Comparison of ENCODE assay signal across 8 cellular contexts in genomic region chr7:142796501-142797341, GRCh38. TPM values are rescaled to one million over a fixed set of nuclear protein-coding genes. Genes with fewer than 3 reads are reported as not detected.
DNase-seq lines count a peak whose midpoint lies in the region; ATAC-seq, FAIRE-seq and TF ChIP-seq lines count a peak whose summit lies in the region.

No MANE protein-coding gene starts in this region.

- no peak overlapping the region for H3K4me2 ChIP-seq in HepG2 (ENCODE audit: low read depth, low read length)

- no peak for TF ChIP-seq EP300 in HepG2 (IDR thresholded peaks at IDR 0.05; ENCODE audit: low read depth in 2 of 2, low read length in 2 of 2)
- no peak for TF ChIP-seq EP300 in HepG2 (CRISPR knock-in tag; IDR thresholded peaks at IDR 0.05; ENCODE audit: borderline replicate concordance)

- H4K20me1 ChIP-seq in HepG2 (ENCODE audit: insufficient read depth, low read length) = no peaks in the 10 kb centered on the region

- intact Hi-C loops in HepG2 (cut with micrococcal nuclease; ENCODE audit: unreplicated experiment) = no loop called here

- in situ Hi-C loops in HepG2 (cut with HindIII; ENCODE audit: extremely low pct_ligation_motif_present, low pct_unique_long_range_greater_than_20kb) = no loop called here

- no peak overlapping the region for H2AFZ ChIP-seq in HepG2 (ENCODE audit: low read length)

- no peaks in the 10 kb centered on the region for H3K27me3 Mint-ChIP-seq in naive thymus-derived CD8-positive, alpha-beta T cell

- no peak for DNase-seq in HepG2 (ENCODE audit: low spot score)
- DNase-seq in choroid plexus epithelial cell (ENCODE audit: low read depth) = no peak
- DNase-seq in naive thymus-derived CD8-positive, alpha-beta T cell = peak in 4 of 10 donors; percentile 30 to 37 (median 35)
- no peak for DNase-seq in DMS79 (lab: John Stamatoyannopoulos, UW)
- DNase-seq in amygdala (lab: John Stamatoyannopoulos, UW) = no peak

- H3K9me3 Mint-ChIP-seq in naive thymus-derived CD8-positive, alpha-beta T cell = peaks cover 0 to 4% (median 0%) of the 10 kb centered on the region in 9 donors

- no peak for ATAC-seq in HepG2
- peak; percentile 39 for ATAC-seq in HG03520 (IDR thresholded peaks at IDR 0.05; ENCODE audit: unreplicated experiment)
- ATAC-seq in naive thymus-derived CD8-positive, alpha-beta T cell = peak in 1 of 2 donors; percentile 6
- ATAC-seq in GM18861 (IDR thresholded peaks at IDR 0.05; ENCODE audit: unreplicated experiment) = no peak

- H3K27ac ChIP-seq in liver (ENCODE audit: low read depth in 1 of 2, low read length in 2 of 2) = peak overlapping the region; percentile 25 to 63
- no peak overlapping the region for H3K27ac ChIP-seq in HepG2 (ENCODE audit: extremely low read length, insufficient read depth, low read length)

- TF ChIP-seq RAD21 in liver (IDR thresholded peaks at IDR 0.05) (no peak), HepG2 (CRISPR knock-in tag; IDR thresholded peaks at IDR 0.05) (no peak)

- BruUV-seq in HepG2 (replicated peaks; lab: Mats Ljungman, UMichigan) = no TSS peak

- H3K4me1 ChIP-seq in liver (ENCODE audit: control insufficient read depth in 4 of 4, insufficient read depth in 4 of 4, low read length in 3 of 4) (peaks cover 11 to 15% (median 14%) of the 10 kb centered on the region in 4 donors), HepG2 (ENCODE audit: insufficient read depth, low read length) (no peaks in the 10 kb centered on the region)

- no peak for TF ChIP-seq CTCF in liver (IDR thresholded peaks at IDR 0.05; ENCODE audit: low read depth, low read length, missing input control)
- TF ChIP-seq CTCF in HepG2 (CRISPR knock-in tag; IDR thresholded peaks at IDR 0.05) = no peak
- TF ChIP-seq CTCF in choroid plexus epithelial cell (conservative IDR thresholded peaks at IDR 0.05; ENCODE audit: low read depth, low read length) = no peak

- WGBS in liver = 4% methylated on average over 69 of the region's 69 CpGs
- 38% methylated on average over 20 of the region's 69 CpGs for WGBS in HepG2 (ENCODE audit: low lambda C conversion rate)

- peaks cover 49 to 85% (median 70%) of the 10 kb centered on the region in 4 donors for H3K4me1 Mint-ChIP-seq in naive thymus-derived CD8-positive, alpha-beta T cell

- peaks cover 36 to 79% (median 55%) of the 10 kb centered on the region in 3 donors for H3K36me3 Mint-ChIP-seq in naive thymus-derived CD8-positive, alpha-beta T cell

- no peak for TF ChIP-seq POLR2A in HepG2 (IDR thresholded peaks at IDR 0.05; ENCODE audit: insufficient read depth in 1 of 2, low read depth in 2 of 2, low read length in 2 of 2)

- POLR2A ChIA-PET in HepG2 (lab: Yijun Ruan, JAX) = no interaction called here
- POLR2A ChIA-PET in naive thymus-derived CD8-positive, alpha-beta T cell (lab: Charles Lee) = interaction anchor here (0.7 to 22.1 kb wide), 36 partner anchors 9 to 583 kb away, joined by 3 to 3070 read pairs (median 12); partner anchors contain the start of genes CASP2 and EPHB6

- peak overlapping the region; percentile 87 to 100 (median 98) for H3K4me3 Mint-ChIP-seq in naive thymus-derived CD8-positive, alpha-beta T cell

- H3K79me2 ChIP-seq in HepG2 (ENCODE audit: insufficient read depth, low read length) = no peaks in the 10 kb centered on the region

- peak overlapping the region; percentile 94 to 100 (median 100) for H3K27ac Mint-ChIP-seq in naive thymus-derived CD8-positive, alpha-beta T cell

- H3K27me3 ChIP-seq in liver (ENCODE audit: control insufficient read depth in 4 of 4, insufficient read depth in 4 of 4, low read length in 3 of 4) = peaks cover 0 to 11% (median 4%) of the 10 kb centered on the region in 4 donors
- peaks cover 6 to 56% of the 10 kb centered on the region in 2 experiments; a peak in 3 of 5 replicates for H3K27me3 ChIP-seq in HepG2 (ENCODE audit: control insufficient read depth in 1 of 2, insufficient read depth in 2 of 2, low read length in 2 of 2)

- CTCF ChIA-PET in HepG2 (lab: Yijun Ruan, JAX; ENCODE audit: low intra/inter-chr PET ratio, low total read pairs) = no interaction called here

- no peaks in the 10 kb centered on the region for H3K9me3 ChIP-seq in liver (ENCODE audit: control insufficient read depth in 4 of 4, low read length in 3 of 4)
- H3K9me3 ChIP-seq in HepG2 (ENCODE audit: low read length) = no peaks in the 10 kb centered on the region

- H3K4me3 ChIP-seq in liver (ENCODE audit: low read depth in 1 of 3, low read length in 3 of 3) = peak overlapping the region in 1 of 3 donors; percentile 42
- H3K4me3 ChIP-seq in HepG2 (replicated peaks in 1 of 3; ENCODE audit: insufficient read depth in 1 of 3, low read depth in 2 of 3, low read length in 3 of 3) = no peak overlapping the region
- H3K4me3 ChIP-seq in choroid plexus epithelial cell (ENCODE audit: low read depth, low read length) = peak overlapping the region; percentile 75

- H3K9ac ChIP-seq in liver (ENCODE audit: low read depth in 1 of 2, low read length in 2 of 2) (peak overlapping the region in 1 of 2 donors; percentile 49), HepG2 (ENCODE audit: insufficient read depth, low read depth, low read length) (no peak overlapping the region)

- FAIRE-seq in HepG2 (lab: Jason Lieb, UNC) = no peak

- H3K36me3 ChIP-seq in liver (ENCODE audit: control insufficient read depth in 4 of 4, insufficient read depth in 3 of 4, low read depth in 1 of 4, low read length in 3 of 4) = no peaks in the 10 kb centered on the region
- H3K36me3 ChIP-seq in HepG2 (replicated peaks in 1 of 2; ENCODE audit: control insufficient read depth in 1 of 2, insufficient read depth in 2 of 2, low read length in 2 of 2) = no peaks in the 10 kb centered on the region

RNA-seq across cellular contexts. Expression of gene PRSS2, which starts 26.0 kb away (rescaled TPM):
- total RNA-seq in liver (not detected), HepG2 (2016; rRNA removed; fragmentation: Illumina TruSeq; extraction: Trizol) (not detected in 2 replicates)
- polyA plus RNA-seq in liver (under 1 TPM in 1 of 2 donors, not detected in 1; 0.21 TPM), HepG2 (2011; rRNA removed) (not detected in 2 replicates)
- total RNA-seq in HepG2 (2016; cell fraction: cytosol; rRNA removed; fragmentation: Illumina TruSeq; extraction: Trizol; ENCODE audit: low read depth) = not detected in 2 replicates
- total RNA-seq in HepG2 (2016; cell fraction: insoluble cytoplasmic fraction; rRNA removed; fragmentation: Illumina TruSeq; extraction: Trizol) = not detected in 2 replicates
- not detected in 2 replicates for total RNA-seq in HepG2 (2016; cell fraction: membrane; rRNA removed; fragmentation: Illumina TruSeq; extraction: Trizol)
- total RNA-seq in HepG2 (2016; cell fraction: nucleus; rRNA removed; fragmentation: Illumina TruSeq; extraction: Trizol) = not detected in 2 replicates
- polyA plus RNA-seq in HepG2 (2011; cell fraction: cytosol; rRNA removed) = not detected in 2 replicates
- polyA plus RNA-seq in HepG2 (2011; cell fraction: nucleus; rRNA removed) = not detected in 2 replicates
- not detected in 2 replicates for polyA plus RNA-seq in HepG2 (2012)
- polyA plus RNA-seq in HepG2 (2016; cell fraction: cytosol; fragmentation: Illumina TruSeq; extraction: Trizol; ENCODE audit: low read depth) = not detected in 2 replicates
- not detected in 2 replicates for polyA plus RNA-seq in HepG2 (2016; cell fraction: insoluble cytoplasmic fraction; fragmentation: Illumina TruSeq; extraction: Trizol; ENCODE audit: low read depth)
- not detected in 2 replicates for polyA plus RNA-seq in HepG2 (2016; cell fraction: membrane; fragmentation: Illumina TruSeq; extraction: Trizol; ENCODE audit: low read depth)
- not detected in 2 replicates for polyA plus RNA-seq in HepG2 (2016; cell fraction: nucleus; fragmentation: Illumina TruSeq; extraction: Trizol; ENCODE audit: insufficient read depth, low read depth)
- polyA minus RNA-seq in HepG2 (2011; rRNA and poly(A)+ RNA removed; ENCODE audit: low replicate concordance) = not detected in 2 replicates
- polyA minus RNA-seq in HepG2 (2011; cell fraction: cytosol; rRNA and poly(A)+ RNA removed) = not detected in 2 replicates
- not detected in 2 replicates for polyA minus RNA-seq in HepG2 (2011; cell fraction: nucleus; rRNA and poly(A)+ RNA removed)
- total RNA-seq in naive thymus-derived CD8-positive, alpha-beta T cell = not detected
- polyA plus RNA-seq in naive thymus-derived CD8-positive, alpha-beta T cell = not detected

RNA-seq across cellular contexts. Expression of gene PRSS1, which starts 47.4 kb away (rescaled TPM):
- total RNA-seq in liver = not detected
- not detected for polyA plus RNA-seq in liver
- not detected in 2 replicates for total RNA-seq in HepG2 (2016; rRNA removed; fragmentation: Illumina TruSeq; extraction: Trizol)
- not detected in 2 replicates for total RNA-seq in HepG2 (2016; cell fraction: cytosol; rRNA removed; fragmentation: Illumina TruSeq; extraction: Trizol; ENCODE audit: low read depth)
- total RNA-seq in HepG2 (2016; cell fraction: insoluble cytoplasmic fraction; rRNA removed; fragmentation: Illumina TruSeq; extraction: Trizol) = not detected in 2 replicates
- not detected in 2 replicates for total RNA-seq in HepG2 (2016; cell fraction: membrane; rRNA removed; fragmentation: Illumina TruSeq; extraction: Trizol)
- not detected in 2 replicates for total RNA-seq in HepG2 (2016; cell fraction: nucleus; rRNA removed; fragmentation: Illumina TruSeq; extraction: Trizol)
- not detected in 2 replicates for polyA plus RNA-seq in HepG2 (2011; rRNA removed)
- not detected in 2 replicates for polyA plus RNA-seq in HepG2 (2011; cell fraction: cytosol; rRNA removed)
- not detected in 2 replicates for polyA plus RNA-seq in HepG2 (2011; cell fraction: nucleus; rRNA removed)
- polyA plus RNA-seq in HepG2 (2012) = not detected in 2 replicates
- polyA plus RNA-seq in HepG2 (2016; cell fraction: cytosol; fragmentation: Illumina TruSeq; extraction: Trizol; ENCODE audit: low read depth) = not detected in 2 replicates
- polyA plus RNA-seq in HepG2 (2016; cell fraction: insoluble cytoplasmic fraction; fragmentation: Illumina TruSeq; extraction: Trizol; ENCODE audit: low read depth) = not detected in 2 replicates
- polyA plus RNA-seq in HepG2 (2016; cell fraction: membrane; fragmentation: Illumina TruSeq; extraction: Trizol; ENCODE audit: low read depth) = not detected in 2 replicates
- polyA plus RNA-seq in HepG2 (2016; cell fraction: nucleus; fragmentation: Illumina TruSeq; extraction: Trizol; ENCODE audit: insufficient read depth, low read depth) = not detected in 2 replicates
- polyA minus RNA-seq in HepG2 (2011; rRNA and poly(A)+ RNA removed; ENCODE audit: low replicate concordance) = not detected in 2 replicates
- not detected in 2 replicates for polyA minus RNA-seq in HepG2 (2011; cell fraction: cytosol; rRNA and poly(A)+ RNA removed)
- not detected in 2 replicates for polyA minus RNA-seq in HepG2 (2011; cell fraction: nucleus; rRNA and poly(A)+ RNA removed)
- total RNA-seq in naive thymus-derived CD8-positive, alpha-beta T cell = not detected
- not detected for polyA plus RNA-seq in naive thymus-derived CD8-positive, alpha-beta T cell

RNA-seq across cellular contexts. Expression of gene EPHB6, which starts 58.2 kb away (rescaled TPM):
- total RNA-seq in liver = 1 to 10 TPM; 1.2 to 2.1 TPM
- polyA plus RNA-seq in liver = 1 to 10 TPM; 1.9 to 4.3 TPM
- total RNA-seq in HepG2 (2016; rRNA removed; fragmentation: Illumina TruSeq; extraction: Trizol) = not detected in 2 replicates
- not detected in 2 replicates for total RNA-seq in HepG2 (2016; cell fraction: cytosol; rRNA removed; fragmentation: Illumina TruSeq; extraction: Trizol; ENCODE audit: low read depth)
- 0.11 TPM in 1 of 2 replicates, not detected in the other for total RNA-seq in HepG2 (2016; cell fraction: insoluble cytoplasmic fraction; rRNA removed; fragmentation: Illumina TruSeq; extraction: Trizol)
- not detected in 2 replicates for total RNA-seq in HepG2 (2016; cell fraction: membrane; rRNA removed; fragmentation: Illumina TruSeq; extraction: Trizol)
- total RNA-seq in HepG2 (2016; cell fraction: nucleus; rRNA removed; fragmentation: Illumina TruSeq; extraction: Trizol) = not detected in 2 replicates
- not detected in 2 replicates for polyA plus RNA-seq in HepG2 (2011; rRNA removed)
- 0.01 TPM in 1 of 2 replicates, not detected in the other for polyA plus RNA-seq in HepG2 (2011; cell fraction: cytosol; rRNA removed)
- polyA plus RNA-seq in HepG2 (2011; cell fraction: nucleus; rRNA removed) = 0.14 TPM in 1 of 2 replicates, not detected in the other
- polyA plus RNA-seq in HepG2 (2012) = not detected in 2 replicates
- not detected in 2 replicates for polyA plus RNA-seq in HepG2 (2016; cell fraction: cytosol; fragmentation: Illumina TruSeq; extraction: Trizol; ENCODE audit: low read depth)
- not detected in 2 replicates for polyA plus RNA-seq in HepG2 (2016; cell fraction: insoluble cytoplasmic fraction; fragmentation: Illumina TruSeq; extraction: Trizol; ENCODE audit: low read depth)
- polyA plus RNA-seq in HepG2 (2016; cell fraction: membrane; fragmentation: Illumina TruSeq; extraction: Trizol; ENCODE audit: low read depth) = not detected in 2 replicates
- polyA plus RNA-seq in HepG2 (2016; cell fraction: nucleus; fragmentation: Illumina TruSeq; extraction: Trizol; ENCODE audit: insufficient read depth, low read depth) = not detected in 2 replicates
- 0.06 and 0.40 TPM in 2 replicates for polyA minus RNA-seq in HepG2 (2011; rRNA and poly(A)+ RNA removed; ENCODE audit: low replicate concordance)
- not detected in 2 replicates for polyA minus RNA-seq in HepG2 (2011; cell fraction: cytosol; rRNA and poly(A)+ RNA removed)
- polyA minus RNA-seq in HepG2 (2011; cell fraction: nucleus; rRNA and poly(A)+ RNA removed) = not detected in 2 replicates
- total RNA-seq in naive thymus-derived CD8-positive, alpha-beta T cell = 10 to 100 TPM; 48.6 to 57.4 TPM
- 10 to 100 TPM; 10.2 to 23.3 (median 10.2) TPM for polyA plus RNA-seq in naive thymus-derived CD8-positive, alpha-beta T cell

Comparison
In these comparisons a context has a peak if more than half of its experiments do, and no peak if none do; other contexts are left out.
1. RNA of gene EPHB6, which starts 58.2 kb away (total RNA-seq): 48.6 to 57.4 TPM in naive thymus-derived CD8-positive, alpha-beta T cell; 1.2 to 2.1 TPM in liver and 0.11 TPM in HepG2; every median in the first group is over 10 times any median in the second.